Comparison of ENCODE assay signal across 11 cellular contexts in genomic region chr3:101784850-101785613, GRCh38. TPM values are rescaled to one million over a fixed set of nuclear protein-coding genes. Genes with fewer than 3 reads are reported as not detected.
DNase-seq lines count a peak whose midpoint lies in the region; ATAC-seq and TF ChIP-seq lines count a peak whose summit lies in the region.
"Had no signal": no experiment of that assay in that cellular context is flagged by ENCODE, and none has a peak within 500 bp of the region (broad histone marks: within the 10 kb centered on the region; RNA-seq: fewer than 3 reads in every experiment).

No MANE protein-coding gene starts in this region.

- H2AFZ ChIP-seq in DND-41 (ENCODE audit: low read depth, low read length) = no peak overlapping the region
- H2AFZ ChIP-seq: PC-9 had no signal

- no peak overlapping the region for H3K27ac ChIP-seq in DND-41 (ENCODE audit: low read length)
- peak overlapping the region; percentile 9 for H3K27ac ChIP-seq in colonic mucosa
- peak overlapping the region; percentile 89 to 94 (median 90) for H3K27ac ChIP-seq in gastrocnemius medialis
- H3K27ac ChIP-seq: PC-9 had no signal

- H3K4me2 ChIP-seq in DND-41 (ENCODE audit: insufficient read depth, low read length) = no peak overlapping the region
- H3K4me2 ChIP-seq: PC-9 had no signal

- no peak for TF ChIP-seq POLR2A in gastrocnemius medialis (IDR thresholded peaks at IDR 0.05)

- H3K9ac ChIP-seq in DND-41 (ENCODE audit: low read depth, low read length) (no peak overlapping the region), colonic mucosa (ENCODE audit: low read depth in 2 of 2, low read length in 2 of 2) (no peak overlapping the region)

- H3K36me3 ChIP-seq in DND-41 (ENCODE audit: insufficient read depth, low read length) (peaks cover 66% of the 10 kb centered on the region), colonic mucosa (no peaks in the 10 kb centered on the region), gastrocnemius medialis (peaks cover 0 to 74% of the 10 kb centered on the region in 2 donors)

- TF ChIP-seq CTCF in DND-41 (IDR thresholded peaks at IDR 0.05; ENCODE audit: borderline replicate concordance, extremely low read depth, low read length, poor library complexity, severe bottlenecking) (no peak), colonic mucosa (IDR thresholded peaks at IDR 0.05) (no peak), gastrocnemius medialis (IDR thresholded peaks at IDR 0.05 in 4 of 5, conservative IDR thresholded peaks at IDR 0.05 in 1 of 5) (no peak)

- H3K9me3 ChIP-seq in DND-41 (ENCODE audit: insufficient read depth, low read length, severe bottlenecking) (no peaks in the 10 kb centered on the region), colonic mucosa (no peaks in the 10 kb centered on the region), gastrocnemius medialis (no peaks in the 10 kb centered on the region)

- POLR2A ChIA-PET in HEK293T (lab: Yijun Ruan, JAX) = no interaction called here

- H3K79me2 ChIP-seq in DND-41 (ENCODE audit: insufficient read depth, low read length) = peaks cover 15% of the 10 kb centered on the region

- CTCF ChIA-PET in HEK293T (lab: Yijun Ruan, JAX) = no interaction called here

- peaks cover 3% of the 10 kb centered on the region; the same call in 1 of the 2 replicates for H4K20me1 ChIP-seq in DND-41 (ENCODE audit: insufficient read depth, low read length)

- no peaks in the 10 kb centered on the region for H3K27me3 ChIP-seq in DND-41 (ENCODE audit: insufficient read depth, low read length, poor library complexity)
- H3K27me3 ChIP-seq in colonic mucosa = no peaks in the 10 kb centered on the region
- no peaks in the 10 kb centered on the region for H3K27me3 ChIP-seq in gastrocnemius medialis

- no peak for DNase-seq in DND-41
- peak; percentile 95 for DNase-seq in NOMO-1 treated with DMSO at 0.1 percent for 48 hours (lab: John Stamatoyannopoulos, UW; ENCODE audit: unreplicated experiment)
- DNase-seq in colonic mucosa = no peak
- no peak for DNase-seq in gastrocnemius medialis
- no peak for DNase-seq in NCI-H1092 treated with DMSO at 0.1 percent for 48 hours (lab: John Stamatoyannopoulos, UW)
- no peak for DNase-seq in HuH-7 (ENCODE audit: low spot score)
- no peak for DNase-seq in HEK293T (ENCODE audit: extremely low spot score)
- DNase-seq: endodermal cell, NCI-H1694 treated with DMSO at 0.1 percent for 48 hours, PC-9 had no signal

- in situ Hi-C loops in gastrocnemius medialis (cut with MboI; ENCODE audit: low sequenced_read_pairs in 4 of 4) = no loop called here

- ATAC-seq in DND-41 (ENCODE audit: insufficient read depth, low read depth) (peak; percentile 53; the same call in 2 of the 3 replicates), gastrocnemius medialis (no peak), GM21447 (IDR thresholded peaks at IDR 0.05; ENCODE audit: unreplicated experiment) (no peak)

- no peak overlapping the region for H3K4me3 ChIP-seq in DND-41 (ENCODE audit: low read depth in 1 of 2, low read length in 2 of 2)
- no peak overlapping the region for H3K4me3 ChIP-seq in colonic mucosa
- no peak overlapping the region for H3K4me3 ChIP-seq in gastrocnemius medialis
- H3K4me3 ChIP-seq: PC-9 had no signal

- H3K4me1 ChIP-seq in DND-41 (ENCODE audit: insufficient read depth, low read length) (peaks cover 18% of the 10 kb centered on the region), colonic mucosa (no peaks in the 10 kb centered on the region), gastrocnemius medialis (peaks cover 29 to 53% of the 10 kb centered on the region in 2 donors)

- intact Hi-C loops in colonic mucosa (cut with DNase I) (no loop called here), gastrocnemius medialis (cut with DNase I; ENCODE audit: low total_unique reads) (no loop called here)

TF ChIP-seq in HEK293T, 16 proteins besides CTCF, POLR2A, EP300 and RAD21:
- TF ChIP-seq ELF4 (IDR thresholded peaks at IDR 0.05) (no peak), FOXM1 (IDR thresholded peaks at IDR 0.05; ENCODE audit: borderline replicate concordance) (no peak), SUZ12 (IDR thresholded peaks at IDR 0.05) (no peak), TARDBP (IDR thresholded peaks at IDR 0.05) (no peak), HDGF (IDR thresholded peaks at IDR 0.05; ENCODE audit: borderline replicate concordance) (no peak), ARNT (IDR thresholded peaks at IDR 0.05) (no peak), CTBP1 (IDR thresholded peaks at IDR 0.05; ENCODE audit: borderline replicate concordance) (no peak)
TF ChIP-seq in HEK293T: peak in this region for 0.

RNA-seq across cellular contexts. Expression of gene NXPE3, which starts 6.0 kb away (rescaled TPM):
- total RNA-seq in colonic mucosa (1 to 10 TPM; 2.1 to 3.5 TPM), gastrocnemius medialis (10 to 100 TPM; 31.5 to 52.0 (median 44.5) TPM)

Comparison
In these comparisons a context has a peak if more than half of its experiments do, and no peak if none do; other contexts are left out.
1. RNA of gene NXPE3, which starts 6.0 kb away (total RNA-seq): 31.5 to 52.0 TPM in gastrocnemius medialis; 2.1 to 3.5 TPM in colonic mucosa; every median in the first group is over 4 times any median in the second.